Comparison of ENCODE assay signal across 17 cellular contexts in genomic region chr10:122544493-122544892, GRCh38. TPM values are rescaled to one million over a fixed set of nuclear protein-coding genes. Genes with fewer than 3 reads are reported as not detected.
"Had no signal": no experiment of that assay in that cellular context is flagged by ENCODE, and none has a peak within 500 bp of the region (broad histone marks: within the 10 kb centered on the region; RNA-seq: fewer than 3 reads in every experiment).

No MANE protein-coding gene starts in this region.

- H3K4me1 ChIP-seq: pancreas, sigmoid colon, tibial artery, vagina had no signal

- H3K4me3 Mint-ChIP-seq: activated naive CD4-positive, alpha-beta T cell treated with anti-CD3 and anti-CD28 coated beads, Interleukin-2, amount 10 ng/mL, durations not matched to agents 7 days and 5 days; activated T-cell treated with anti-CD3 and anti-CD28 coated beads, Interleukin-2, amount 50 U/mL, for 24 hours; stimulated activated memory B cell treated with anti-CD40 and anti-IgM and Interleukin-4, amounts not matched to agents 10 μg/mL and 1 μg/mL and 100 μg/mL, for 72 hours had no signal

- DNase-seq: activated CD4-positive, alpha-beta T cell treated with anti-CD3 and anti-CD28 coated beads for 1 hour; activated CD4-positive, alpha-beta T cell treated with anti-CD3 and anti-CD28 coated beads, Interleukin-2, amount 50 U/mL, for 4 hours; activated naive CD4-positive, alpha-beta T cell treated with anti-CD3 and anti-CD28 coated beads, Interleukin-2, amount 10 ng/mL, durations not matched to agents 7 days and 5 days; activated T-cell treated with anti-CD3 and anti-CD28 coated beads, Interleukin-2, amount 50 U/mL, for 24 hours; body of pancreas; central memory CD4-positive, alpha-beta T cell; cortex of kidney; effector CD4-positive, alpha-beta T cell; foreskin melanocyte; head of caudate nucleus; pancreas; sigmoid colon; stimulated activated CD4-positive, alpha-beta T cell treated with anti-CD3 and anti-CD28 coated beads, Interleukin-1b, Interleukin-23, amount 100 ng/mL, for 48 hours; T-helper 1 cell; tibial artery had no signal

- H3K4me1 Mint-ChIP-seq: stimulated activated memory B cell treated with anti-CD40 and anti-IgM and Interleukin-4, amounts not matched to agents 10 μg/mL and 1 μg/mL and 100 μg/mL, for 72 hours had no signal

- H3K36me3 ChIP-seq: pancreas, sigmoid colon, tibial artery, vagina had no signal

- H3K27me3 ChIP-seq: body of pancreas, pancreas, sigmoid colon, tibial artery, vagina had no signal

- H3K9me3 Mint-ChIP-seq: activated naive CD4-positive, alpha-beta T cell treated with anti-CD3 and anti-CD28 coated beads, Interleukin-2, amount 10 ng/mL, durations not matched to agents 7 days and 5 days; activated T-cell treated with anti-CD3 and anti-CD28 coated beads, Interleukin-2, amount 50 U/mL, for 24 hours; stimulated activated memory B cell treated with anti-CD40 and anti-IgM and Interleukin-4, amounts not matched to agents 10 μg/mL and 1 μg/mL and 100 μg/mL, for 72 hours had no signal

- ATAC-seq: body of pancreas; pancreas; stimulated activated memory B cell treated with anti-CD40 and anti-IgM and Interleukin-4, amounts not matched to agents 10 μg/mL and 1 μg/mL and 100 μg/mL, for 72 hours had no signal

- H3K27ac Mint-ChIP-seq: activated naive CD4-positive, alpha-beta T cell treated with anti-CD3 and anti-CD28 coated beads, Interleukin-2, amount 10 ng/mL, durations not matched to agents 7 days and 5 days; activated T-cell treated with anti-CD3 and anti-CD28 coated beads, Interleukin-2, amount 50 U/mL, for 24 hours; stimulated activated memory B cell treated with anti-CD40 and anti-IgM and Interleukin-4, amounts not matched to agents 10 μg/mL and 1 μg/mL and 100 μg/mL, for 72 hours had no signal

- H3K4me3 ChIP-seq: body of pancreas, pancreas, sigmoid colon, tibial artery, vagina had no signal

- H3K9me3 ChIP-seq: body of pancreas, pancreas, sigmoid colon, tibial artery, vagina had no signal

- H3K27me3 Mint-ChIP-seq: activated T-cell treated with anti-CD3 and anti-CD28 coated beads, Interleukin-2, amount 50 U/mL, for 24 hours had no signal

- H3K36me3 Mint-ChIP-seq: activated naive CD4-positive, alpha-beta T cell treated with anti-CD3 and anti-CD28 coated beads, Interleukin-2, amount 10 ng/mL, durations not matched to agents 7 days and 5 days; stimulated activated memory B cell treated with anti-CD40 and anti-IgM and Interleukin-4, amounts not matched to agents 10 μg/mL and 1 μg/mL and 100 μg/mL, for 72 hours had no signal

RNA-seq across cellular contexts. Expression of gene DMBT1, which starts 16.1 kb away (rescaled TPM):
- total RNA-seq: vagina had no signal
